30 cellular contexts compared by ENCODE assay signal in genomic region chr2:180847073-180847472, GRCh38.
DNase-seq lines count a peak whose midpoint lies in the region; ATAC-seq and TF ChIP-seq lines count a peak whose summit lies in the region.
"Had no signal": no experiment of that assay in that cellular context is flagged by ENCODE, and none has a peak within 500 bp of the region (broad histone marks: within the 10 kb centered on the region; RNA-seq: fewer than 3 reads in every experiment).

No MANE protein-coding gene starts in this region.

- intact Hi-C loops in Right ventricle myocardium superior (cut with DNase I), result no loop called here

- H3K36me3 ChIP-seq in KMS-11 (ENCODE audit: insufficient read depth) (no peaks in the 10 kb centered on the region), neural progenitor cell (no peaks in the 10 kb centered on the region)
- H3K36me3 ChIP-seq: brain microvascular endothelial cell, esophagus squamous epithelium, gastroesophageal sphincter, thoracic aorta, uterus had no signal

- H3K4me2 ChIP-seq in KMS-11 (no peak overlapping the region), neural progenitor cell (no peak overlapping the region)

- DNase-seq in DMS 273 (lab: John Stamatoyannopoulos, UW; ENCODE audit: unreplicated experiment) (peak; percentile 68), neural progenitor cell (ENCODE audit: low spot score) (no peak), cerebellar nuclear complex (lab: John Stamatoyannopoulos, UW) (no peak), Right ventricle myocardium superior (no peak)
- no peak for DNase-seq in stimulated activated CD4-positive, alpha-beta T cell treated with anti-CD3 and anti-CD28 coated beads, Interleukin-2, amount 100 ng/mL, for 24 hours
- DNase-seq: activated CD4-positive, alpha-beta T cell treated with anti-CD3 and anti-CD28 coated beads, Interleukin-2, amount 50 U/mL, for 48 hours; activated naive CD4-positive, alpha-beta T cell treated with anti-CD3 and anti-CD28 coated beads, Interleukin-2, amount 10 ng/mL, durations not matched to agents 7 days and 5 days; brain microvascular endothelial cell; CD4-positive, alpha-beta memory T cell; DMS53; esophagus squamous epithelium; H7; hippocampal formation; immature natural killer cell; KG1; left colon; MV-4-11; NCI-H146; NCI-H524 treated with DMSO at 0.1 percent for 48 hours; nephron progenitor cell; RPMI8226; stimulated activated naive CD8-positive, alpha-beta T cell treated with anti-CD3 and anti-CD28 coated beads, Interleukin-15, Interleukin-2, amounts not matched to agents 100 U/mL and 50 U/mL, for 24 hours; uterus had no signal

- H4K20me1 ChIP-seq in KMS-11 (ENCODE audit: insufficient read depth) (no peaks in the 10 kb centered on the region), neural progenitor cell (ENCODE audit: low read depth) (no peaks in the 10 kb centered on the region)

- H3K27me3 Mint-ChIP-seq in neural progenitor cell (ENCODE audit: insufficient read depth, low read depth), result no peaks in the 10 kb centered on the region
- H3K27me3 Mint-ChIP-seq: activated naive CD4-positive, alpha-beta T cell treated with anti-CD3 and anti-CD28 coated beads, Interleukin-2, amount 10 ng/mL, durations not matched to agents 7 days and 5 days had no signal

- no peak overlapping the region for H3K27ac Mint-ChIP-seq in neural progenitor cell
- H3K27ac Mint-ChIP-seq: activated naive CD4-positive, alpha-beta T cell treated with anti-CD3 and anti-CD28 coated beads, Interleukin-2, amount 10 ng/mL, durations not matched to agents 7 days and 5 days; CD4-positive, alpha-beta memory T cell; immature natural killer cell; nephron progenitor cell had no signal

- H3K27ac ChIP-seq in KMS-11 (no peak overlapping the region), VCaP (no peak overlapping the region), neural progenitor cell (no peak overlapping the region)
- H3K27ac ChIP-seq: brain microvascular endothelial cell, coronary artery, esophagus squamous epithelium, gastroesophageal sphincter, thoracic aorta, uterus had no signal

- H3K9me3 ChIP-seq in neural progenitor cell (ENCODE audit: low read depth), result no peaks in the 10 kb centered on the region
- H3K9me3 ChIP-seq: esophagus squamous epithelium, gastroesophageal sphincter, thoracic aorta, uterus had no signal

- TF ChIP-seq CTCF in KMS-11 (conservative IDR thresholded peaks at IDR 0.05; ENCODE audit: low read depth, low read length), result 0 out of 2 replicates have a peak, but pooled peaks have one; percentile 19
- TF ChIP-seq CTCF in VCaP (conservative IDR thresholded peaks at IDR 0.05), result peak; percentile 34; the same call in 1 of the 2 replicates
- peak; percentile 12 for TF ChIP-seq CTCF in neural progenitor cell (IDR thresholded peaks at IDR 0.05)

- H3K79me2 ChIP-seq in KMS-11 (ENCODE audit: insufficient read depth, low read depth) (no peaks in the 10 kb centered on the region), neural progenitor cell (ENCODE audit: low read depth) (no peaks in the 10 kb centered on the region)

- H3K36me3 Mint-ChIP-seq in neural progenitor cell, result no peaks in the 10 kb centered on the region
- H3K36me3 Mint-ChIP-seq: activated naive CD4-positive, alpha-beta T cell treated with anti-CD3 and anti-CD28 coated beads, Interleukin-2, amount 10 ng/mL, durations not matched to agents 7 days and 5 days; CD4-positive, alpha-beta memory T cell; immature natural killer cell had no signal

- no peak for ATAC-seq in HG03039 (IDR thresholded peaks at IDR 0.05; ENCODE audit: unreplicated experiment)
- no peak for ATAC-seq in Right ventricle myocardium superior (ENCODE audit: poor library complexity)
- ATAC-seq: activated CD4-positive, CD25-positive, alpha-beta regulatory T cell treated with anti-CD3 and anti-CD28 coated beads, Interleukin-2, amount 50 U/mL, for 24 hours; gastroesophageal sphincter; left colon; stimulated activated naive CD8-positive, alpha-beta T cell treated with anti-CD3 and anti-CD28 coated beads, Interleukin-15, Interleukin-2, amounts not matched to agents 100 U/mL and 50 U/mL, for 24 hours had no signal

- H3F3A ChIP-seq in neural progenitor cell (ENCODE audit: low read depth), result no peaks in the 10 kb centered on the region

- H3K4me1 ChIP-seq in KMS-11 (ENCODE audit: low read depth, poor library complexity, severe bottlenecking), result no peaks in the 10 kb centered on the region
- no peaks in the 10 kb centered on the region for H3K4me1 ChIP-seq in neural progenitor cell
- H3K4me1 ChIP-seq: esophagus squamous epithelium, gastroesophageal sphincter, uterus had no signal

- H3K4me3 ChIP-seq in KMS-11 (IDR thresholded peaks at IDR 0.05; ENCODE audit: insufficient read depth, low read depth, low read length) (no peak overlapping the region), neural progenitor cell (no peak overlapping the region)
- H3K4me3 ChIP-seq: coronary artery, esophagus squamous epithelium, gastroesophageal sphincter, thoracic aorta, uterus had no signal

- no peak overlapping the region for H3K9ac ChIP-seq in KMS-11
- no peak overlapping the region for H3K9ac ChIP-seq in neural progenitor cell

- H3K27me3 ChIP-seq in KMS-11 (ENCODE audit: insufficient read depth, low read depth) (no peaks in the 10 kb centered on the region), neural progenitor cell (no peaks in the 10 kb centered on the region)
- H3K27me3 ChIP-seq: brain microvascular endothelial cell, gastroesophageal sphincter, uterus had no signal

- no peaks in the 10 kb centered on the region for H3K4me1 Mint-ChIP-seq in neural progenitor cell
- H3K4me1 Mint-ChIP-seq: activated naive CD4-positive, alpha-beta T cell treated with anti-CD3 and anti-CD28 coated beads, Interleukin-2, amount 10 ng/mL, durations not matched to agents 7 days and 5 days; CD4-positive, alpha-beta memory T cell; immature natural killer cell; nephron progenitor cell had no signal

- H3K9me3 Mint-ChIP-seq in neural progenitor cell, result no peaks in the 10 kb centered on the region
- H3K9me3 Mint-ChIP-seq: activated naive CD4-positive, alpha-beta T cell treated with anti-CD3 and anti-CD28 coated beads, Interleukin-2, amount 10 ng/mL, durations not matched to agents 7 days and 5 days; CD4-positive, alpha-beta memory T cell; nephron progenitor cell had no signal

- H2AFZ ChIP-seq in KMS-11 (ENCODE audit: low read depth), result no peak overlapping the region
- H2AFZ ChIP-seq in neural progenitor cell (replicated peaks), result no peak overlapping the region

- no peak overlapping the region for H3K4me3 Mint-ChIP-seq in neural progenitor cell
- H3K4me3 Mint-ChIP-seq: activated naive CD4-positive, alpha-beta T cell treated with anti-CD3 and anti-CD28 coated beads, Interleukin-2, amount 10 ng/mL, durations not matched to agents 7 days and 5 days; CD4-positive, alpha-beta memory T cell; immature natural killer cell; nephron progenitor cell had no signal
